Comparison of ENCODE assay signal across 8 cellular contexts in the genomic region with DNA sequence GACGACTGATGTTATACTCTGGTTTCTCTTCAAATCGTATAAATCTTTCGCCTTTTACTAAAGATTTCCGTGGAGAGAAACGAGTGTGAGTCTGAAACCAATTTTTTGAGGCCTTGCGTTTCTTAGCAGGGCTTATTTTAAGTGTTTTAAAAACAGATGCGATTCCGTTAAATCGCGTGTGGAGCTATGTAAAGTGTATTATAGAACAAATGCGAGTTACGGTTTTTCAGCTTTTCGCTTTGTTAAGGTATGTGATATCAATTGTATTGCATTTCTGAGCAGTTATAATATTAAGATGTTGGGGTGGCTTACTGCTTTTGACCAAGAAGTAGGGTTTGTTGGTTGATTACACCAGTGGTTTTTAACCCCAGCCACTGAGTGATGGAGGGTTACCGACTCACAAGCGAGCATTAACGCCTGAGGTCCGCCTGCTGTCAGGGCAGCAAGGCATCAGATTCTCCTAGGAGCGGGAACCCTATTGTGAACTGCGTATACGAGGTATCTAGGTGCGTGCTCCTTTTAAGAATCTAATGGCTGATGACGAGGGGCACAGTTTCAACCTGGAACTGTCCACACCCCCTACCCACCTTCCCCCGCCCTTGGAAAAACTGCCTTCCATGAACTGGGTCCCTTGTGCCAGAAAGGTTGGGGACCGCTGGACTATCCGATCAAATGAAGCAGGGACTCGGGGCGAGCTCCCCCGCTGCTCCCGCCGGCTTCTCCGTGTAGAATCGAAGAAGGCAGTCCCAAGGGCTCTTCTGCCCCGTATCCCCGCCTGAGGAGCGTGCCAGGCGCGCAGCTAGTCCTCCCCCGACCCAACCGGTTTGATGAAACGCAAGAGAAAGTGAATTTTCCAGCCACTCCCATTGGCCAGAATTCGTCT. TPM values are rescaled to one million over a fixed set of nuclear protein-coding genes. Genes with fewer than 3 reads are reported as not detected.
A peak's percentile ranks its signal among the peaks of the same experiment; 100 is the strongest.
DNase-seq lines count a peak whose midpoint lies in the region; ATAC-seq and TF ChIP-seq lines count a peak whose summit lies in the region.

No MANE protein-coding gene starts in this region.

- H3F3A ChIP-seq in PC-9 (ENCODE audit: insufficient read depth, low read depth) = peaks cover 15% of the 10 kb centered on the region

- no peak overlapping the region for H2AFZ ChIP-seq in PC-9

- H3K36me3 Mint-ChIP-seq in activated T-cell treated with anti-CD3 and anti-CD28 coated beads, Interleukin-2, amount 50 U/mL, for 72 hours (ENCODE audit: insufficient read depth in 2 of 2) = peaks cover 0 to 1% of the 10 kb centered on the region in 2 donors

- peak overlapping the region; percentile 82 for H3K4me2 ChIP-seq in PC-9

- TSS peak; percentile 100 for BruUV-seq in PC-9 (replicated peaks; lab: Mats Ljungman, UMichigan)

- H3K27me3 Mint-ChIP-seq in activated T-cell treated with anti-CD3 and anti-CD28 coated beads, Interleukin-2, amount 50 U/mL, for 72 hours (ENCODE audit: low read depth) = peaks cover 14% of the 10 kb centered on the region

- no peak for TF ChIP-seq CTCF in PC-9 (conservative IDR thresholded peaks at IDR 0.05)
- TF ChIP-seq CTCF in esophagus squamous epithelium (IDR thresholded peaks at IDR 0.05) = no peak

- ATAC-seq in GM21737 (IDR thresholded peaks at IDR 0.05; ENCODE audit: unreplicated experiment) = peak; percentile 46
- ATAC-seq in activated T-cell treated with anti-CD3 and anti-CD28 coated beads, Interleukin-2, amount 50 U/mL, for 72 hours (replicated peaks in 1 of 2) = peak; percentile 72 to 74

- peaks cover 47% of the 10 kb centered on the region for H3K4me1 Mint-ChIP-seq in activated T-cell treated with anti-CD3 and anti-CD28 coated beads, Interleukin-2, amount 50 U/mL, for 72 hours (ENCODE audit: low read depth)

- peak overlapping the region; percentile 100 for H3K27ac Mint-ChIP-seq in activated T-cell treated with anti-CD3 and anti-CD28 coated beads, Interleukin-2, amount 50 U/mL, for 72 hours

- H3K79me2 ChIP-seq in PC-9 (ENCODE audit: low read depth) = no peaks in the 10 kb centered on the region

- H3K27me3 ChIP-seq in PC-9 (ENCODE audit: insufficient read depth, low read depth) (no peaks in the 10 kb centered on the region), esophagus squamous epithelium (no peaks in the 10 kb centered on the region)

- no peaks in the 10 kb centered on the region for H3K9me3 Mint-ChIP-seq in activated T-cell treated with anti-CD3 and anti-CD28 coated beads, Interleukin-2, amount 50 U/mL, for 72 hours

- H3K36me3 ChIP-seq in PC-9 (ENCODE audit: low read depth) (no peaks in the 10 kb centered on the region), esophagus squamous epithelium (no peaks in the 10 kb centered on the region)

- H3K4me3 ChIP-seq in PC-9 (peak overlapping the region; percentile 58), esophagus squamous epithelium (peak overlapping the region; percentile 39 to 74 (median 62))

- intact Hi-C loops in PC-9 (cut with micrococcal nuclease; ENCODE audit: unreplicated experiment) (loop anchor here (1.0 to 2.0 kb wide), 3 partner anchors 59 to 110 kb away; a partner anchor contains a TSS), esophagus squamous epithelium (cut with DNase I) (no loop called here)

- peak in 3 of 4 donors; percentile 72 to 98 (median 95) for TF ChIP-seq POLR2A in esophagus squamous epithelium (IDR thresholded peaks at IDR 0.05)

- peak overlapping the region; percentile 83 to 91 for H3K4me3 Mint-ChIP-seq in activated T-cell treated with anti-CD3 and anti-CD28 coated beads, Interleukin-2, amount 50 U/mL, for 72 hours

- CTCF ChIA-PET in PC-9 (lab: Charles Lee) = interaction anchor here (0.6 to 0.7 kb wide), 3 partner anchors 26 to 89 kb away, joined by 3 to 7 read pairs (median 4); no protein-coding TSS in a partner anchor

- POLR2A ChIA-PET in PC-9 (lab: Charles Lee; ENCODE audit: unreplicated experiment) = interaction anchor here (0.5 to 2.4 kb wide), 28 partner anchors 11 to 1148 kb away, joined by 3 to 39 read pairs (median 7); a partner anchor contains a TSS

- 0% methylated on average over 29 to 31 of the region's 41 CpGs for WGBS in esophagus squamous epithelium, 2 donors

- H3K9me2 ChIP-seq in PC-9 (ENCODE audit: insufficient read depth) = no peaks in the 10 kb centered on the region

- peaks cover 4% of the 10 kb centered on the region; the same call in 1 of the 2 replicates for H3K4me1 ChIP-seq in PC-9 (replicated peaks; ENCODE audit: insufficient read depth)
- H3K4me1 ChIP-seq in esophagus squamous epithelium = peaks cover 0 to 18% (median 0%) of the 10 kb centered on the region in 3 donors

- no peaks in the 10 kb centered on the region for H3K9me3 ChIP-seq in PC-9 (ENCODE audit: insufficient read depth, low read depth)
- no peaks in the 10 kb centered on the region for H3K9me3 ChIP-seq in esophagus squamous epithelium

- H4K20me1 ChIP-seq in PC-9 (ENCODE audit: insufficient read depth) = no peaks in the 10 kb centered on the region

- DNase-seq in DMS79 (lab: John Stamatoyannopoulos, UW) (peak; percentile 100), KG1 (lab: John Stamatoyannopoulos, UW) (peak; percentile 99), PC-9 (peak; percentile 87 to 97), esophagus squamous epithelium (lab: John Stamatoyannopoulos, UW) (peak; percentile 71), myocyte (ENCODE audit: low read depth) (peak; percentile 95)
- peak; percentile 91 to 93 for DNase-seq in activated T-cell treated with anti-CD3 and anti-CD28 coated beads, Interleukin-2, amount 50 U/mL, for 72 hours
- DNase-seq in stimulated activated CD8-positive, alpha-beta memory T cell treated with anti-CD3 and anti-CD28 coated beads, Interleukin-7, amount 100 ng/mL, for 24 hours (ENCODE audit: low read depth) = peak; percentile 43

- H3K27ac ChIP-seq in PC-9 (peak overlapping the region; percentile 98), esophagus squamous epithelium (peak overlapping the region; percentile 89 to 99 (median 96))

RNA-seq across cellular contexts. Expression of a gene that starts 17.8 kb away (rescaled TPM):
- total RNA-seq in PC-9 (2021) (38.7 and 44.2 TPM in 2 replicates), esophagus squamous epithelium (10 to 100 TPM; 40.4 to 50.5 (median 47.9) TPM), myocyte (102 and 105 TPM in 2 replicates)
- 10 to 100 TPM; 25.3 to 26.9 TPM for total RNA-seq in activated T-cell treated with anti-CD3 and anti-CD28 coated beads, Interleukin-2, amount 50 U/mL, for 72 hours
- polyA plus RNA-seq in myocyte (2012) = 59.3 TPM

RNA-seq across cellular contexts. Expression of a gene that starts 26.1 kb away (rescaled TPM):
- total RNA-seq in PC-9 (2021) (64.1 and 65.0 TPM in 2 replicates), esophagus squamous epithelium (10 to 100 TPM; 29.8 to 38.1 (median 34.3) TPM), myocyte (144 and 152 TPM in 2 replicates)
- total RNA-seq in activated T-cell treated with anti-CD3 and anti-CD28 coated beads, Interleukin-2, amount 50 U/mL, for 72 hours = 10 to 100 TPM; 13.5 to 13.6 TPM
- polyA plus RNA-seq in myocyte (2012) = 299 TPM

RNA-seq across cellular contexts. Expression of a gene that starts 49.6 kb away (rescaled TPM):
- total RNA-seq in PC-9 (2021) = not detected in 2 replicates
- not detected for total RNA-seq in activated T-cell treated with anti-CD3 and anti-CD28 coated beads, Interleukin-2, amount 50 U/mL, for 72 hours
- not detected for total RNA-seq in esophagus squamous epithelium
- total RNA-seq in myocyte = not detected in 2 replicates
- not detected for polyA plus RNA-seq in myocyte (2012)

Comparison
In these comparisons a context has a peak if more than half of its experiments do, and no peak if none do; other contexts are left out.
1. Peak in every context shown above with its lines: DNase-seq, ATAC-seq, H3K4me3 ChIP-seq and H3K27ac ChIP-seq.
2. DNase-seq: peak in every context shown above with its lines; median percentile 100 in DMS79; 99 in KG1; 95 in myocyte; 92 in PC-9; 92 in activated T-cell treated with anti-CD3 and anti-CD28 coated beads, Interleukin-2, amount 50 U/mL, for 72 hours; 71 in esophagus squamous epithelium; 43 in stimulated activated CD8-positive, alpha-beta memory T cell treated with anti-CD3 and anti-CD28 coated beads, Interleukin-7, amount 100 ng/mL, for 24 hours.